9 cellular contexts compared by ENCODE assay signal in the genomic region with DNA sequence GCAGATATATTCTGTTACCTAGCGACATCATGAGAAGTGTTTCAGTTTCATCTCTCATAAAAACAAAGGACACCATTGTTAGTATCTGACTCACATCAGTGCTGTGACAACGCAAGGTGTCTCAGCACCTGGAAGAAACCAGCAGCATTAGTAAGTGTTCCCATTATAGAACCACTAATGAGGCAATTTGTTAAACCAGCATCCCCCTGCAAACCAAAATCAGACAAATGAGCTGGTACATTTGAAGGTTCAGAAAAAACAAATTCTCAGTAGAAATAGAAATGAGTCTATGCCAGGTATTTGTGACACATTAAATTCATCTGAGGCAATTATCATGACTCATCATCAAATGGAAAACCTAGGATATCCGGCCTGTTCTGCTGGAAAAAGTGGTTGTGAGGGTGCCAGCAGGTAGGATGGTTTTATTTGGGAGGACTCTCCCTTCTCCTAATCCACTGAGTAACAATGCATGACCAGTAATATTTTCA.
DNase-seq lines count a peak whose midpoint lies in the region; TF ChIP-seq lines count a peak whose summit lies in the region.
"Had no signal": no experiment of that assay in that cellular context is flagged by ENCODE, and none has a peak within 500 bp of the region (broad histone marks: within the 10 kb centered on the region; RNA-seq: fewer than 3 reads in every experiment).

No MANE protein-coding gene starts in this region.

- WGBS in neuronal stem cell (ENCODE audit: extremely low coverage in 2 of 2, insufficient read length in 2 of 2, insufficient replicate concordance in 1 of 2), 2 donors, result no CpG with 5 or more reads among the region's 3 CpGs

- no peak overlapping the region for H3K4ac ChIP-seq in neuronal stem cell (ENCODE audit: low read length)

- H2AFZ ChIP-seq in neuronal stem cell (ENCODE audit: low read length), result no peak overlapping the region

- DNase-seq in DMS53 (lab: John Stamatoyannopoulos, UW) (peak; percentile 56), DMS53 treated with DMSO at 0.1 percent for 48 hours (lab: John Stamatoyannopoulos, UW; ENCODE audit: unreplicated experiment) (no peak), HCEC 1CT (peak; percentile 25), kidney glomerular epithelial cell (lab: John Stamatoyannopoulos, UW) (peak; percentile 19), A673 (ENCODE audit: low spot score) (no peak), NCI-H524 (lab: John Stamatoyannopoulos, UW) (no peak), neuronal stem cell (ENCODE audit: low spot score) (no peak)

- H3K4me2 ChIP-seq in neuronal stem cell (ENCODE audit: insufficient read depth, low read length, poor library complexity, severe bottlenecking), result no peak overlapping the region

- no peak for TF ChIP-seq CTCF in A673 (conservative IDR thresholded peaks at IDR 0.05; ENCODE audit: low read depth, low read length)

- no peak overlapping the region for H2BK15ac ChIP-seq in neuronal stem cell (ENCODE audit: low read length)

- H3K18ac ChIP-seq in neuronal stem cell (ENCODE audit: low read length), result no peak overlapping the region

- peaks cover 43% of the 10 kb centered on the region for H3K9me3 ChIP-seq in KOPT-K1 (ENCODE audit: insufficient read depth, low read length, poor library complexity, severe bottlenecking)
- no peaks in the 10 kb centered on the region for H3K9me3 ChIP-seq in A673 (ENCODE audit: low read depth, low read length, poor library complexity, severe bottlenecking)
- no peaks in the 10 kb centered on the region for H3K9me3 ChIP-seq in neuronal stem cell (replicated peaks in 1 of 2; ENCODE audit: control insufficient read depth in 2 of 2, insufficient read depth in 1 of 2, low read depth in 1 of 2, low read length in 2 of 2)

- H4K8ac ChIP-seq in neuronal stem cell (ENCODE audit: low read depth, low read length), result no peak overlapping the region

- intact Hi-C loops in A673 (cut with micrococcal nuclease; ENCODE audit: unreplicated experiment), result no loop called here

- H2BK12ac ChIP-seq in neuronal stem cell (ENCODE audit: low read length), result no peak overlapping the region

- no peaks in the 10 kb centered on the region for H3K79me1 ChIP-seq in neuronal stem cell (ENCODE audit: low read depth, low read length)

- H2AK5ac ChIP-seq in neuronal stem cell (ENCODE audit: low read depth, low read length), result no peak overlapping the region

- no peak overlapping the region for H3K14ac ChIP-seq in neuronal stem cell (ENCODE audit: low read length)

- no peak overlapping the region for H2BK120ac ChIP-seq in neuronal stem cell (ENCODE audit: low read depth, low read length)

- H3K27ac ChIP-seq in KOPT-K1 (ENCODE audit: low read depth, low read length, poor library complexity, severe bottlenecking) (peak overlapping the region; percentile 46), A673 (ENCODE audit: low read depth, low read length, poor library complexity, severe bottlenecking) (no peak overlapping the region), neuronal stem cell (replicated peaks; ENCODE audit: low read length) (no peak overlapping the region)
- H3K27ac ChIP-seq: 22Rv1 had no signal

- no peak overlapping the region for H2BK5ac ChIP-seq in neuronal stem cell (ENCODE audit: low read length)

- H3K9ac ChIP-seq in neuronal stem cell (ENCODE audit: low read depth, low read length, poor library complexity), result no peak overlapping the region

- no peak overlapping the region for H3K23ac ChIP-seq in neuronal stem cell (ENCODE audit: low read depth, low read length, poor library complexity)

- H3K27me3 ChIP-seq in A673 (replicated peaks; ENCODE audit: insufficient read depth, low read depth, low read length, poor library complexity), result no peaks in the 10 kb centered on the region
- no peaks in the 10 kb centered on the region for H3K27me3 ChIP-seq in neuronal stem cell (ENCODE audit: control insufficient read depth in 3 of 3, insufficient read depth in 3 of 3, low read depth in 1 of 3, low read length in 3 of 3)

- POLR2A ChIA-PET in A673 (lab: Charles Lee; ENCODE audit: low non-redundant PET), result no interaction called here

- H3K4me1 ChIP-seq in A673 (ENCODE audit: insufficient read depth, low read length, poor library complexity, severe bottlenecking) (peaks cover 11% of the 10 kb centered on the region), neuronal stem cell (ENCODE audit: control insufficient read depth in 2 of 2, insufficient read depth in 1 of 2, low read depth in 1 of 2, low read length in 2 of 2) (no peaks in the 10 kb centered on the region)

- no peak overlapping the region for H4K91ac ChIP-seq in neuronal stem cell (ENCODE audit: low read depth, low read length, poor library complexity)

- no TSS peak for BruUV-seq in A673 (replicated peaks; lab: Mats Ljungman, UMichigan)

- H3K36me3 ChIP-seq in KOPT-K1 (ENCODE audit: insufficient read depth, low read length) (no peaks in the 10 kb centered on the region), A673 (ENCODE audit: insufficient read depth, low read length, poor library complexity, severe bottlenecking) (no peaks in the 10 kb centered on the region), neuronal stem cell (replicated peaks in 1 of 2; ENCODE audit: control insufficient read depth in 2 of 2, insufficient read depth in 2 of 2, low read length in 2 of 2) (no peaks in the 10 kb centered on the region)

- H3K4me3 ChIP-seq in A673 (ENCODE audit: low read depth, low read length, poor library complexity, severe bottlenecking), result no peak overlapping the region
- no peak overlapping the region for H3K4me3 ChIP-seq in neuronal stem cell (ENCODE audit: low read length in 2 of 2)

- CTCF ChIA-PET in A673 (lab: Charles Lee), result no interaction called here

Comparison
In these comparisons a context has a peak if more than half of its experiments do, and no peak if none do; other contexts are left out.
1. DNase-seq: peak in DMS53 (single experiment), HCEC 1CT (single experiment) and kidney glomerular epithelial cell (single experiment); none in DMS53 treated with DMSO at 0.1 percent for 48 hours (single experiment), A673 (single experiment), NCI-H524 (0 of 2) and neuronal stem cell (single experiment).